8 cellular contexts compared by ENCODE assay signal in genomic region chr12:57005980-57006808, GRCh38.
A peak's percentile ranks its signal among the peaks of the same experiment; 100 is the strongest.
DNase-seq lines count a peak whose midpoint lies in the region; ATAC-seq lines count a peak whose summit lies in the region.

A gene with protein sequence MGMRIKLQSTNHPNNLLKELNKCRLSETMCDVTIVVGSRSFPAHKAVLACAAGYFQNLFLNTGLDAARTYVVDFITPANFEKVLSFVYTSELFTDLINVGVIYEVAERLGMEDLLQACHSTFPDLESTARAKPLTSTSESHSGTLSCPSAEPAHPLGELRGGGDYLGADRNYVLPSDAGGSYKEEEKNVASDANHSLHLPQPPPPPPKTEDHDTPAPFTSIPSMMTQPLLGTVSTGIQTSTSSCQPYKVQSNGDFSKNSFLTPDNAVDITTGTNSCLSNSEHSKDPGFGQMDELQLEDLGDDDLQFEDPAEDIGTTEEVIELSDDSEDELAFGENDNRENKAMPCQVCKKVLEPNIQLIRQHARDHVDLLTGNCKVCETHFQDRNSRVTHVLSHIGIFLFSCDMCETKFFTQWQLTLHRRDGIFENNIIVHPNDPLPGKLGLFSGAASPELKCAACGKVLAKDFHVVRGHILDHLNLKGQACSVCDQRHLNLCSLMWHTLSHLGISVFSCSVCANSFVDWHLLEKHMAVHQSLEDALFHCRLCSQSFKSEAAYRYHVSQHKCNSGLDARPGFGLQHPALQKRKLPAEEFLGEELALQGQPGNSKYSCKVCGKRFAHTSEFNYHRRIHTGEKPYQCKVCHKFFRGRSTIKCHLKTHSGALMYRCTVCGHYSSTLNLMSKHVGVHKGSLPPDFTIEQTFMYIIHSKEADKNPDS (minus strand): TSS chr12:57006546. CDS start chr12:57004917, 1,629 bp downstream.

- H3K9me3 ChIP-seq in endocrine pancreas (ENCODE audit: control insufficient read depth, low read length) = no peaks in the 10 kb centered on the region

- peaks cover 8% of the 10 kb centered on the region for H3K36me3 ChIP-seq in endocrine pancreas (ENCODE audit: control insufficient read depth, insufficient read depth, low read length)

- DNase-seq in 8988T (peak; percentile 96), NCI-H510A treated with DMSO at 0.1 percent for 48 hours (lab: John Stamatoyannopoulos, UW) (peak; percentile 50), midbrain (lab: John Stamatoyannopoulos, UW) (peak; percentile 60)
- DNase-seq in activated CD8-positive, alpha-beta memory T cell treated with anti-CD3 and anti-CD28 coated beads for 4 hours (ENCODE audit: low read depth in 2 of 2) = peak; percentile 23 to 30
- peak; percentile 78 for DNase-seq in stimulated activated CD8-positive, alpha-beta memory T cell treated with anti-CD3 and anti-CD28 coated beads, Interleukin-4, amount 100 ng/mL, for 48 hours

- no peaks in the 10 kb centered on the region for H3K4me1 ChIP-seq in endocrine pancreas (ENCODE audit: control insufficient read depth, insufficient read depth, low read length)

- H3K4me3 ChIP-seq in endocrine pancreas (ENCODE audit: control insufficient read depth, insufficient read depth, low read length) = peak within 1 kb of the TSS; percentile 60

- H3K9ac ChIP-seq in endocrine pancreas (ENCODE audit: control insufficient read depth, insufficient read depth, low read length) = peak within 1 kb of the TSS; percentile 94

- peak; percentile 64 for ATAC-seq in GM18502 (IDR thresholded peaks at IDR 0.05; ENCODE audit: poor library complexity, unreplicated experiment)
- ATAC-seq in HG03064 (IDR thresholded peaks at IDR 0.05; ENCODE audit: low read depth, unreplicated experiment) = peak; percentile 49

- no peaks in the 10 kb centered on the region for H3K27me3 ChIP-seq in endocrine pancreas (ENCODE audit: control insufficient read depth, insufficient read depth, low read length)

Comparison
In these comparisons a context has a peak if more than half of its experiments do, and no peak if none do; other contexts are left out.
1. Peak in every context shown above with its lines: DNase-seq, ATAC-seq and H3K4me3 ChIP-seq.
2. DNase-seq: peak in every context shown above with its lines; median percentile 96 in 8988T; 78 in stimulated activated CD8-positive, alpha-beta memory T cell treated with anti-CD3 and anti-CD28 coated beads, Interleukin-4, amount 100 ng/mL, for 48 hours; 60 in midbrain; 50 in NCI-H510A treated with DMSO at 0.1 percent for 48 hours; 26 in activated CD8-positive, alpha-beta memory T cell treated with anti-CD3 and anti-CD28 coated beads for 4 hours.